14 cellular contexts compared by ENCODE assay signal in genomic region chr9:135321580-135321979, GRCh38.
A peak's percentile ranks its signal among the peaks of the same experiment; 100 is the strongest.
DNase-seq lines count a peak whose midpoint lies in the region; ATAC-seq and TF ChIP-seq lines count a peak whose summit lies in the region.
"Had no signal": no experiment of that assay in that cellular context is flagged by ENCODE, and none has a peak within 500 bp of the region (broad histone marks: within the 10 kb centered on the region; RNA-seq: fewer than 3 reads in every experiment).

No MANE protein-coding gene starts in this region.

- H3K27me3 ChIP-seq in iPS-15b (ENCODE audit: control insufficient read depth, insufficient read depth, low read length), result no peaks in the 10 kb centered on the region
- H3K27me3 ChIP-seq in spleen (replicated peaks in 1 of 7), result peaks cover 0 to 41% (median 3%) of the 10 kb centered on the region in 7 donors
- no peaks in the 10 kb centered on the region for H3K27me3 ChIP-seq in upper lobe of right lung
- H3K27me3 ChIP-seq: BLaER1 treated with 17β-estradiol and CSF1 and Interleukin-3, amounts not matched to agents 10 nM and 100 nM had no signal

- H3K4me1 ChIP-seq in iPS-15b (ENCODE audit: control insufficient read depth, insufficient read depth, low read length) (peaks cover 12% of the 10 kb centered on the region), spleen (no peaks in the 10 kb centered on the region), upper lobe of right lung (no peaks in the 10 kb centered on the region)
- H3K4me1 ChIP-seq: BLaER1 treated with 17β-estradiol and CSF1 and Interleukin-3, amounts not matched to agents 10 nM and 100 nM had no signal

- H3K36me3 ChIP-seq in iPS-15b (ENCODE audit: control insufficient read depth, insufficient read depth, low read length) (no peaks in the 10 kb centered on the region), spleen (no peaks in the 10 kb centered on the region), upper lobe of right lung (no peaks in the 10 kb centered on the region)
- H3K36me3 ChIP-seq: BLaER1 treated with 17β-estradiol and CSF1 and Interleukin-3, amounts not matched to agents 10 nM and 100 nM had no signal

- no peak overlapping the region for H3K27ac ChIP-seq in spleen
- H3K27ac ChIP-seq in upper lobe of right lung, result no peak overlapping the region
- H3K27ac ChIP-seq: BLaER1 treated with 17β-estradiol and CSF1 and Interleukin-3, amounts not matched to agents 10 nM and 100 nM; HL-60 had no signal

- intact Hi-C loops in spleen (cut with DNase I; ENCODE audit: low total_unique reads) (no loop called here), upper lobe of right lung (cut with DNase I) (no loop called here)

- WGBS in spleen, 5 donors, result 65 to 79% (median 72%) methylated on average over 4 of the region's 4 CpGs

- TF ChIP-seq POLR2A in spleen (IDR thresholded peaks at IDR 0.05), result no peak

- no peak overlapping the region for H3K4me3 ChIP-seq in iPS-15b (ENCODE audit: low read depth, low read length)
- no peak overlapping the region for H3K4me3 ChIP-seq in spleen
- H3K4me3 ChIP-seq in upper lobe of right lung, result no peak overlapping the region
- H3K4me3 ChIP-seq: BLaER1 treated with 17β-estradiol and CSF1 and Interleukin-3, amounts not matched to agents 10 nM and 100 nM had no signal

- H3K9me3 ChIP-seq in iPS-15b (ENCODE audit: control insufficient read depth, insufficient read depth, low read length) (no peaks in the 10 kb centered on the region), spleen (no peaks in the 10 kb centered on the region), upper lobe of right lung (no peaks in the 10 kb centered on the region)
- H3K9me3 ChIP-seq: BLaER1 treated with 17β-estradiol and CSF1 and Interleukin-3, amounts not matched to agents 10 nM and 100 nM had no signal

- no peak for ATAC-seq in upper lobe of right lung
- no peak for ATAC-seq in HG03571 (IDR thresholded peaks at IDR 0.05; ENCODE audit: unreplicated experiment)
- ATAC-seq: HCT116 had no signal

- TF ChIP-seq CTCF in spleen (IDR thresholded peaks at IDR 0.05 in 8 of 11, conservative IDR thresholded peaks at IDR 0.05 in 3 of 11), result no peak
- TF ChIP-seq CTCF in upper lobe of right lung (IDR thresholded peaks at IDR 0.05), result no peak

- DNase-seq in activated effector memory CD4-positive, alpha-beta T cell treated with anti-CD3 and anti-CD28 coated beads, Interleukin-2, amount 50 U/mL, for 16 hours, result peak; percentile 14
- no peak for DNase-seq in activated effector memory CD4-positive, alpha-beta T cell treated with Interleukin-2 at 50 U/mL for 16 hours
- DNase-seq in spleen, result peak; percentile 51
- no peak for DNase-seq in activated CD4-positive, CD25-positive, alpha-beta regulatory T cell (lab: John Stamatoyannopoulos, UW)
- DNase-seq in upper lobe of right lung, result no peak
- DNase-seq: ACHN; CD4-positive, CD25-positive, alpha-beta regulatory T cell; DMS53; GF-D8 had no signal

- H3K9ac ChIP-seq in iPS-15b (ENCODE audit: low read depth, low read length), result peak overlapping the region; percentile 54
- H3K9ac ChIP-seq: BLaER1 treated with 17β-estradiol and CSF1 and Interleukin-3, amounts not matched to agents 10 nM and 100 nM had no signal

Comparison
In these comparisons a context has a peak if more than half of its experiments do, and no peak if none do; other contexts are left out.
1. DNase-seq: peak in activated effector memory CD4-positive, alpha-beta T cell treated with anti-CD3 and anti-CD28 coated beads, Interleukin-2, amount 50 U/mL, for 16 hours (single experiment) and spleen (single experiment); none in activated effector memory CD4-positive, alpha-beta T cell treated with Interleukin-2 at 50 U/mL for 16 hours (single experiment), activated CD4-positive, CD25-positive, alpha-beta regulatory T cell (0 of 4) and upper lobe of right lung (single experiment).